1 cellular context compared by ENCODE assay signal in the genomic region with DNA sequence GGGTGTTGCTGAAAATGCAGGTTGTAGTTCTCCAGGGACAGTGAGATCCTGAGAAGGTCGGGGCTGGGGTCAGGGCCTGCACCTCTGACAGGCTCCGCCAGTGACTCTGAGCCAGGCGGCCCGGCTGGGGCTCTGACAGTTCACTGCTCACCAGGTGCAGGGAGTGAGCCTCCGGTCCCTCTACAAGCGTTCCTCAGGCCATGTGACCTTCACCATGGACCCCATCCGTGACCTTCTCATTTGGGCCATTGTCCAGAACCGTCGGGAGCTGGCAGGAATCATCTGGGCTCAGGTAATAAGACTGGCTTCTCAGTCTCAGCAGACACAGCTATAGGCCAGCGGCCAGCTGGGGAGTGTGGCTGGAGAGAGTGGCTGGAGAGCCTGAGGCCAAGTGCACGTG.
TF ChIP-seq lines count a peak whose summit lies in the region.

No MANE protein-coding gene starts in this region.

TF ChIP-seq in IMR-90, 13 proteins besides CTCF, POLR2A, EP300 and RAD21:
- TF ChIP-seq MAZ (IDR thresholded peaks at IDR 0.05; ENCODE audit: borderline replicate concordance, low read depth, low read length) (no peak), MAFK (IDR thresholded peaks at IDR 0.05; ENCODE audit: low read depth, low read length) (no peak), FOS (IDR thresholded peaks at IDR 0.05; ENCODE audit: low read depth, low read length) (no peak), CEBPB (IDR thresholded peaks at IDR 0.05; ENCODE audit: low read depth, low read length) (no peak), CHD1 (IDR thresholded peaks at IDR 0.05; ENCODE audit: low read depth, low read length) (no peak), SMC3 (IDR thresholded peaks at IDR 0.05; ENCODE audit: low read depth, low read length) (no peak)
- TF ChIP-seq, protein P1, sequence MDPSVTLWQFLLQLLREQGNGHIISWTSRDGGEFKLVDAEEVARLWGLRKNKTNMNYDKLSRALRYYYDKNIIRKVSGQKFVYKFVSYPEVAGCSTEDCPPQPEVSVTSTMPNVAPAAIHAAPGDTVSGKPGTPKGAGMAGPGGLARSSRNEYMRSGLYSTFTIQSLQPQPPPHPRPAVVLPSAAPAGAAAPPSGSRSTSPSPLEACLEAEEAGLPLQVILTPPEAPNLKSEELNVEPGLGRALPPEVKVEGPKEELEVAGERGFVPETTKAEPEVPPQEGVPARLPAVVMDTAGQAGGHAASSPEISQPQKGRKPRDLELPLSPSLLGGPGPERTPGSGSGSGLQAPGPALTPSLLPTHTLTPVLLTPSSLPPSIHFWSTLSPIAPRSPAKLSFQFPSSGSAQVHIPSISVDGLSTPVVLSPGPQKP (IDR thresholded peaks at IDR 0.05; ENCODE audit: borderline replicate concordance, low read depth, low read length) = no peak
